20 cellular contexts compared by ENCODE assay signal in genomic region chrX:37476571-37477188, GRCh38.
A peak's percentile ranks its signal among the peaks of the same experiment; 100 is the strongest.
DNase-seq lines count a peak whose midpoint lies in the region; ATAC-seq and TF ChIP-seq lines count a peak whose summit lies in the region.
"Had no signal": no experiment of that assay in that cellular context is flagged by ENCODE, and none has a peak within 500 bp of the region (broad histone marks: within the 10 kb centered on the region; RNA-seq: fewer than 3 reads in every experiment).

No MANE protein-coding gene starts in this region.

- H3K27ac ChIP-seq in HUES48 (ENCODE audit: low read depth, low read length) = peak overlapping the region; percentile 84
- H3K27ac ChIP-seq in iPS-20b (ENCODE audit: low read length) = peak overlapping the region; percentile 87
- H3K27ac ChIP-seq: BLaER1, GM23248, HL-60, Peyer's patch had no signal

- H3K27ac Mint-ChIP-seq in WTC11 = peak overlapping the region; percentile 90
- H3K27ac Mint-ChIP-seq: CD4-positive, CD25-positive, alpha-beta regulatory T cell had no signal

- H3K36me3 Mint-ChIP-seq in WTC11 = peaks cover 3% of the 10 kb centered on the region; the same call in 1 of the 2 replicates
- H3K36me3 Mint-ChIP-seq: CD4-positive, CD25-positive, alpha-beta regulatory T cell had no signal

- CTCF ChIA-PET in WTC11 (lab: Charles Lee) = no interaction called here

- H3K9ac ChIP-seq in HUES48 (ENCODE audit: low read depth, low read length) (peak overlapping the region; percentile 49; the same call in 1 of the 2 replicates), iPS-20b (ENCODE audit: low read depth, low read length) (peak overlapping the region; percentile 51; the same call in 1 of the 2 replicates)
- H3K9ac ChIP-seq: BLaER1, GM23248 had no signal

- H3K27me3 ChIP-seq in H7 (ENCODE audit: control insufficient read depth, insufficient read depth, low read length) = no peaks in the 10 kb centered on the region
- H3K27me3 ChIP-seq in HUES48 (ENCODE audit: control insufficient read depth, insufficient read depth, low read length) = no peaks in the 10 kb centered on the region
- no peaks in the 10 kb centered on the region for H3K27me3 ChIP-seq in iPS-20b (ENCODE audit: insufficient read depth, low read length)
- H3K27me3 ChIP-seq: BLaER1, MG63, Peyer's patch had no signal

- peak overlapping the region; percentile 24 for H3K4me3 Mint-ChIP-seq in WTC11
- H3K4me3 Mint-ChIP-seq: CD4-positive, CD25-positive, alpha-beta regulatory T cell had no signal

- H3K36me3 ChIP-seq in H7 (replicated peaks; ENCODE audit: control insufficient read depth, insufficient read depth, low read length) (no peaks in the 10 kb centered on the region), HUES48 (ENCODE audit: control insufficient read depth, insufficient read depth, low read length) (0 out of 2 replicates have a peak, but pooled peaks cover 4% of the 10 kb centered on the region), iPS-20b (ENCODE audit: insufficient read depth, low read depth, low read length) (no peaks in the 10 kb centered on the region)
- H3K36me3 ChIP-seq: BLaER1, MG63, Peyer's patch had no signal

- DNase-seq in H7 = peak; percentile 47
- no peak for DNase-seq in WTC11 (ENCODE audit: low spot score)
- DNase-seq in OCI-M1 (lab: John Stamatoyannopoulos, UW) = no peak
- DNase-seq: CD4-positive, CD25-positive, alpha-beta regulatory T cell; DMS153; DND-41; GM23248; KBM-7; MG63; NCI-H2029; NCI-H345; NCI-H510A treated with DMSO at 0.1 percent for 48 hours; Peyer's patch; SHP77 treated with DMSO at 0.1 percent for 48 hours had no signal

- H3K4me1 ChIP-seq in HUES48 (ENCODE audit: control insufficient read depth, insufficient read depth, low read length) = peaks cover 36% of the 10 kb centered on the region
- H3K4me1 ChIP-seq in iPS-20b (ENCODE audit: insufficient read depth, low read length) = peaks cover 24% of the 10 kb centered on the region
- H3K4me1 ChIP-seq: BLaER1, Peyer's patch had no signal

- no peaks in the 10 kb centered on the region for H3K9me3 ChIP-seq in HUES48 (ENCODE audit: control insufficient read depth, insufficient read depth, low read length)
- no peaks in the 10 kb centered on the region for H3K9me3 ChIP-seq in iPS-20b (ENCODE audit: insufficient read depth, low read depth, low read length)
- H3K9me3 ChIP-seq: BLaER1, MG63, Peyer's patch had no signal

- H3K4me3 ChIP-seq in H7 (ENCODE audit: insufficient read depth, low read depth, low read length) (no peak overlapping the region), HUES48 (ENCODE audit: low read depth, low read length) (peak overlapping the region; percentile 45), iPS-20b (ENCODE audit: low read length) (peak overlapping the region; percentile 34)
- H3K4me3 ChIP-seq: BLaER1, GM23248, MG63, Peyer's patch had no signal

- ATAC-seq in WTC11 (peak; percentile 95), GM21528 (IDR thresholded peaks at IDR 0.05; ENCODE audit: low FRiP score, unreplicated experiment) (no peak), GM18867 (IDR thresholded peaks at IDR 0.05; ENCODE audit: unreplicated experiment) (no peak)

- peaks cover 85% of the 10 kb centered on the region for H3K4me1 Mint-ChIP-seq in WTC11
- H3K4me1 Mint-ChIP-seq: CD4-positive, CD25-positive, alpha-beta regulatory T cell had no signal

- H3K27me3 Mint-ChIP-seq in WTC11 (ENCODE audit: low read depth) = no peaks in the 10 kb centered on the region

- H3K9me3 Mint-ChIP-seq in WTC11 = peaks cover 3% of the 10 kb centered on the region; the same call in 1 of the 2 replicates

- POLR2A ChIA-PET in WTC11 (lab: Charles Lee) = no interaction called here

- TF ChIP-seq CTCF in WTC11 (IDR thresholded peaks at IDR 0.05) = no peak

TF ChIP-seq in WTC11, 78 proteins besides CTCF, POLR2A, EP300 and RAD21:
- no peak for TF ChIP-seq MYBL2 (CRISPR knock-in tag; IDR thresholded peaks at IDR 0.05)
- no peak for TF ChIP-seq NR3C1 (CRISPR knock-in tag; conservative IDR thresholded peaks at IDR 0.05; ENCODE audit: low read depth)
- TF ChIP-seq EMX1 (CRISPR knock-in tag; IDR thresholded peaks at IDR 0.05) = no peak
- no peak for TF ChIP-seq ATF2 (CRISPR knock-in tag; IDR thresholded peaks at IDR 0.05; ENCODE audit: borderline replicate concordance, low read depth)
- no peak for TF ChIP-seq ZNF281 (CRISPR knock-in tag; IDR thresholded peaks at IDR 0.05)
- TF ChIP-seq ZNF423 (CRISPR knock-in tag; IDR thresholded peaks at IDR 0.05) = no peak
- no peak for TF ChIP-seq E2F4 (CRISPR knock-in tag; IDR thresholded peaks at IDR 0.05; ENCODE audit: borderline replicate concordance, low read depth)
- no peak for TF ChIP-seq JAZF1 (CRISPR knock-in tag; IDR thresholded peaks at IDR 0.05)
- no peak for TF ChIP-seq FOXP4 (CRISPR knock-in tag; IDR thresholded peaks at IDR 0.05)
- TF ChIP-seq ATF1 (CRISPR knock-in tag; IDR thresholded peaks at IDR 0.05) = no peak
- TF ChIP-seq GTF2I (CRISPR knock-in tag; conservative IDR thresholded peaks at IDR 0.05) = no peak
- no peak for TF ChIP-seq IRF1 (CRISPR knock-in tag; IDR thresholded peaks at IDR 0.05)
- TF ChIP-seq ZNF396 (CRISPR knock-in tag; IDR thresholded peaks at IDR 0.05; ENCODE audit: borderline replicate concordance) = no peak
